In genomic region chr15:100264994-100265640, GRCh38 we compare ENCODE assay signal across 15 cellular contexts.
DNase-seq lines count a peak whose midpoint lies in the region; ATAC-seq and TF ChIP-seq lines count a peak whose summit lies in the region.
"Had no signal": no experiment of that assay in that cellular context is flagged by ENCODE, and none has a peak within 500 bp of the region (broad histone marks: within the 10 kb centered on the region; RNA-seq: fewer than 3 reads in every experiment).

No MANE protein-coding gene starts in this region.

- no peak overlapping the region for H3K27ac Mint-ChIP-seq in osteocyte (ENCODE audit: unreplicated experiment)
- H3K27ac Mint-ChIP-seq: IgD-negative memory B cell had no signal

- 83% methylated on average over 21 of the region's 21 CpGs for WGBS in right cardiac atrium
- whole genome bisulfite sequencing in body of pancreas, 2 donors, result 70 to 87% methylated on average over 18 to 21 of the region's 21 CpGs
- 53 to 57% methylated on average over 21 of the region's 21 CpGs for WGBS in GM23248 (ENCODE audit: low coverage in 1 of 2, low lambda C conversion rate in 2 of 2, missing lambda C conversion rate in 2 of 2), 2 experiments

- H2AFZ ChIP-seq in GM23248, result no peak overlapping the region

- no peak overlapping the region for H3K4me3 Mint-ChIP-seq in osteocyte (ENCODE audit: unreplicated experiment)
- H3K4me3 Mint-ChIP-seq: IgD-negative memory B cell had no signal

- no peak for TF ChIP-seq POLR2A in body of pancreas (IDR thresholded peaks at IDR 0.05)

- in situ Hi-C loops in GM23248 (cut with MboI), result no loop called here

- no peaks in the 10 kb centered on the region for H4K20me1 ChIP-seq in GM23248 (ENCODE audit: insufficient read depth)

- H3K9me2 ChIP-seq in GM23248 (ENCODE audit: insufficient read depth), result no peaks in the 10 kb centered on the region

- no peaks in the 10 kb centered on the region for H3K4me1 Mint-ChIP-seq in osteocyte (ENCODE audit: unreplicated experiment)
- H3K4me1 Mint-ChIP-seq: IgD-negative memory B cell had no signal

- H3K9me3 ChIP-seq in right atrium auricular region (no peaks in the 10 kb centered on the region), right cardiac atrium (ENCODE audit: control insufficient read depth, low read length) (no peaks in the 10 kb centered on the region), body of pancreas (no peaks in the 10 kb centered on the region), GM23248 (ENCODE audit: low read depth) (no peaks in the 10 kb centered on the region)
- H3K9me3 ChIP-seq: HAP-1 had no signal

- H3K36me3 ChIP-seq in right atrium auricular region (no peaks in the 10 kb centered on the region), body of pancreas (replicated peaks in 1 of 2; ENCODE audit: insufficient read depth in 1 of 2, low read depth in 2 of 2) (peaks cover 0 to 2% of the 10 kb centered on the region in 2 donors), GM23248 (ENCODE audit: low read depth) (no peaks in the 10 kb centered on the region)
- H3K36me3 ChIP-seq: HAP-1 had no signal

- no peak overlapping the region for H3K9ac ChIP-seq in GM23248

- intact Hi-C loops in right cardiac atrium (cut with DNase I), result no loop called here
- intact Hi-C loops in body of pancreas (cut with DNase I), result no loop called here

- no peaks in the 10 kb centered on the region for H3K27me3 ChIP-seq in right atrium auricular region
- no peaks in the 10 kb centered on the region for H3K27me3 ChIP-seq in right cardiac atrium (ENCODE audit: control insufficient read depth, insufficient read depth)
- H3K27me3 ChIP-seq in body of pancreas, result no peaks in the 10 kb centered on the region
- H3K27me3 ChIP-seq in GM23248 (replicated peaks; ENCODE audit: insufficient read depth), result no peaks in the 10 kb centered on the region

- H3K36me3 Mint-ChIP-seq in osteocyte (ENCODE audit: unreplicated experiment), result no peaks in the 10 kb centered on the region
- H3K36me3 Mint-ChIP-seq: IgD-negative memory B cell had no signal

- no peaks in the 10 kb centered on the region for H3F3A ChIP-seq in GM23248 (ENCODE audit: insufficient read depth)

- H3K4me3 ChIP-seq in right atrium auricular region, result no peak overlapping the region
- H3K4me3 ChIP-seq in right cardiac atrium (ENCODE audit: low read length), result no peak overlapping the region
- H3K4me3 ChIP-seq in body of pancreas, result no peak overlapping the region
- no peak overlapping the region for H3K4me3 ChIP-seq in GM23248
- H3K4me3 ChIP-seq: A549, HAP-1 had no signal

- H3K27me3 Mint-ChIP-seq in osteocyte (ENCODE audit: unreplicated experiment), result no peaks in the 10 kb centered on the region
- H3K27me3 Mint-ChIP-seq: IgD-negative memory B cell had no signal

- no peaks in the 10 kb centered on the region for H3K9me3 Mint-ChIP-seq in osteocyte (ENCODE audit: unreplicated experiment)
- H3K9me3 Mint-ChIP-seq: IgD-negative memory B cell had no signal

- TF ChIP-seq CTCF in right atrium auricular region (IDR thresholded peaks at IDR 0.05) (no peak), body of pancreas (IDR thresholded peaks at IDR 0.05) (peak in 3 of 7 experiments; percentile 14 to 49 (median 39)), osteocyte (IDR thresholded peaks at IDR 0.05) (no peak)

- ATAC-seq in right cardiac atrium (no peak), body of pancreas (peak; percentile 45)
- ATAC-seq: A549 had no signal

- peaks cover 0 to 11% of the 10 kb centered on the region in 2 donors for H3K4me1 ChIP-seq in right atrium auricular region
- H3K4me1 ChIP-seq in right cardiac atrium (ENCODE audit: control insufficient read depth, insufficient read depth, low read length), result no peaks in the 10 kb centered on the region
- no peaks in the 10 kb centered on the region for H3K4me1 ChIP-seq in body of pancreas
- no peaks in the 10 kb centered on the region for H3K4me1 ChIP-seq in GM23248 (ENCODE audit: insufficient read depth)
- H3K4me1 ChIP-seq: A549, HAP-1 had no signal

- H3K79me2 ChIP-seq in GM23248 (ENCODE audit: insufficient read depth), result no peaks in the 10 kb centered on the region

- no peak overlapping the region for H3K4me2 ChIP-seq in GM23248 (ENCODE audit: unreplicated experiment)
- H3K4me2 ChIP-seq: A549 had no signal

- H3K27ac ChIP-seq in right atrium auricular region (no peak overlapping the region), right cardiac atrium (ENCODE audit: low read length) (no peak overlapping the region), body of pancreas (no peak overlapping the region), GM23248 (no peak overlapping the region)
- H3K27ac ChIP-seq: A549 had no signal

- DNase-seq in right atrium auricular region (ENCODE audit: low spot score) (peak; percentile 57), right cardiac atrium (no peak), body of pancreas (peak; percentile 40 to 78 (median 62)), osteocyte (ENCODE audit: extremely low spot score, unreplicated experiment) (peak; percentile 74), GM23248 (no peak), iPS-NIHi7 (ENCODE audit: extremely low spot score) (no peak)
- DNase-seq in activated CD4-positive, alpha-beta T cell treated with anti-CD3 and anti-CD28 coated beads for 4 hours, result no peak
- DNase-seq: C1 segment of cervical spinal cord, DMS 273 treated with DMSO at 0.1 percent for 48 hours, NCI-H1105 treated with DMSO at 0.1 percent for 48 hours, NCI-H1694 treated with DMSO at 0.1 percent for 48 hours, NCI-H69 had no signal

Comparison
In these comparisons a context has a peak if more than half of its experiments do, and no peak if none do; other contexts are left out.
1. DNase-seq: peak in right atrium auricular region (single experiment), body of pancreas (4 of 4) and osteocyte (single experiment); none in right cardiac atrium (0 of 3), GM23248 (single experiment), iPS-NIHi7 (single experiment) and activated CD4-positive, alpha-beta T cell treated with anti-CD3 and anti-CD28 coated beads for 4 hours (0 of 2).